20 cellular contexts compared by ENCODE assay signal in genomic region chr3:31230834-31231233, GRCh38.
DNase-seq lines count a peak whose midpoint lies in the region; ATAC-seq, FAIRE-seq and TF ChIP-seq lines count a peak whose summit lies in the region.
"Had no signal": no experiment of that assay in that cellular context is flagged by ENCODE, and none has a peak within 500 bp of the region (broad histone marks: within the 10 kb centered on the region; RNA-seq: fewer than 3 reads in every experiment).

No MANE protein-coding gene starts in this region.

- 93% methylated on average over 1 of the region's 1 CpG for WGBS in GM12878 (ENCODE audit: insufficient coverage, insufficient replicate concordance, low lambda C conversion rate, missing lambda C conversion rate)

- CTCF ChIA-PET in GM12878 (lab: Yijun Ruan, JAX): interaction anchor here (0.9 to 3.2 kb wide), 2 partner anchors 11 to 20 kb away, joined by 3 to 24 read pairs; no protein-coding TSS in a partner anchor

- in situ Hi-C loops in GM12878 (cut with MboI): no loop called here
- in situ Hi-C loops in GM13977 (cut with MboI; ENCODE audit: low pct_unique_long_range_greater_than_20kb, low sequenced_read_pairs, unreplicated experiment): no loop called here

- no peak for TF ChIP-seq RAD21 in GM12878 (IDR thresholded peaks at IDR 0.05; ENCODE audit: insufficient read depth, low read depth, low read length)

- H3K36me3 Mint-ChIP-seq in nephron progenitor cell (ENCODE audit: low read depth): no peaks in the 10 kb centered on the region

- no peaks in the 10 kb centered on the region for H3K9me3 Mint-ChIP-seq in nephron progenitor cell

- POLR2A ChIA-PET in GM12878 (lab: Charles Lee): interaction anchor here (1.9 to 11.3 kb wide), 3 partner anchors 10 to 17 kb away, joined by 12 to 109 read pairs (median 13); no protein-coding TSS in a partner anchor

- H3K4me3 ChIP-seq in BLaER1: no peak overlapping the region
- H3K4me3 ChIP-seq in DND-41 (ENCODE audit: low read depth in 1 of 2, low read length in 2 of 2): peak overlapping the region in 1 of 2 experiments; percentile 7; a peak in 1 of 4 replicates
- no peak overlapping the region for H3K4me3 ChIP-seq in GM12878
- H3K4me3 ChIP-seq in SJCRH30: no peak overlapping the region
- H3K4me3 ChIP-seq: adrenal gland, esophagus muscularis mucosa, GM23248, suprapubic skin had no signal

- H3K36me3 ChIP-seq in BLaER1 (no peaks in the 10 kb centered on the region), DND-41 (ENCODE audit: insufficient read depth, low read length) (no peaks in the 10 kb centered on the region), GM12878 (ENCODE audit: control insufficient read depth in 2 of 2, insufficient read depth in 2 of 2, low read length in 1 of 2) (no peaks in the 10 kb centered on the region; a peak in 1 of 4 replicates), SJCRH30 (no peaks in the 10 kb centered on the region)
- H3K36me3 ChIP-seq: adrenal gland, BE2C, esophagus muscularis mucosa, suprapubic skin had no signal

- TF ChIP-seq CTCF in DND-41 (IDR thresholded peaks at IDR 0.05; ENCODE audit: borderline replicate concordance, extremely low read depth, low read length, poor library complexity, severe bottlenecking) (no peak), GM12878 (IDR thresholded peaks at IDR 0.05 in 2 of 3, conservative IDR thresholded peaks at IDR 0.05 in 1 of 3; ENCODE audit: control insufficient read depth in 2 of 3, extremely low read depth in 1 of 3, insufficient read depth in 1 of 3, low read depth in 3 of 3, low read length in 3 of 3) (no peak), GM13977 (IDR thresholded peaks at IDR 0.05; ENCODE audit: extremely low read depth, insufficient read depth, missing control alignments) (no peak), nephron progenitor cell (IDR thresholded peaks at IDR 0.05) (no peak)

- TF ChIP-seq EP300 in GM12878 (IDR thresholded peaks at IDR 0.05; ENCODE audit: borderline replicate concordance in 1 of 2, control insufficient read depth in 1 of 2, low read depth in 2 of 2, low read length in 2 of 2): no peak

- peak overlapping the region; percentile 65 for H2AFZ ChIP-seq in DND-41 (ENCODE audit: low read depth, low read length)
- peak overlapping the region; percentile 66 for H2AFZ ChIP-seq in GM12878 (ENCODE audit: control insufficient read depth, low read depth, low read length)
- H2AFZ ChIP-seq: GM23248, parathyroid adenoma had no signal

- ATAC-seq in DND-41 (ENCODE audit: insufficient read depth, low read depth) (peak; percentile 6; the same call in 2 of the 3 replicates), GM12878 (no peak), GM21515 (IDR thresholded peaks at IDR 0.05; ENCODE audit: unreplicated experiment) (no peak)

- RAD21 ChIA-PET in GM12878 (lab: Charles Lee; ENCODE audit: unreplicated experiment): interaction anchor here (0.5 to 20.2 kb wide), 3 partner anchors 12 to 251 kb away, joined by 3 to 381 read pairs (median 4); no protein-coding TSS in a partner anchor

- no TSS peak for BruUV-seq in GM12878 (replicated peaks; lab: Mats Ljungman, UMichigan)

- no peak overlapping the region for H3K27ac Mint-ChIP-seq in nephron progenitor cell

- peaks cover 57% of the 10 kb centered on the region for H3K4me1 Mint-ChIP-seq in nephron progenitor cell

- H3K27me3 ChIP-seq in BLaER1 (no peaks in the 10 kb centered on the region), DND-41 (ENCODE audit: insufficient read depth, low read length, poor library complexity) (no peaks in the 10 kb centered on the region), GM12878 (replicated peaks in 1 of 2; ENCODE audit: control insufficient read depth in 2 of 2, insufficient read depth in 2 of 2, low read length in 1 of 2) (no peaks in the 10 kb centered on the region), SJCRH30 (no peaks in the 10 kb centered on the region)
- H3K27me3 ChIP-seq: adrenal gland, BE2C, suprapubic skin had no signal

- H3K9me3 ChIP-seq in BLaER1 (peaks cover 47% of the 10 kb centered on the region), DND-41 (ENCODE audit: insufficient read depth, low read length, severe bottlenecking) (no peaks in the 10 kb centered on the region), GM12878 (replicated peaks; ENCODE audit: control insufficient read depth, insufficient read depth, low read length) (peaks cover 6% of the 10 kb centered on the region; the same call in 2 of the 3 replicates), SJCRH30 (replicated peaks) (no peaks in the 10 kb centered on the region)
- H3K9me3 ChIP-seq: adrenal gland, BE2C, esophagus muscularis mucosa, suprapubic skin had no signal

- no peak overlapping the region for H3K4me3 Mint-ChIP-seq in nephron progenitor cell

- SMC1A ChIA-PET in GM12878 (lab: Charles Lee; ENCODE audit: uncharacterized antibody, unreplicated experiment): interaction anchor here (0.6 to 14.7 kb wide), 7 partner anchors 11 to 300 kb away, joined by 4 to 378 read pairs (median 18); partner anchors contain the start of gene STT3B

- TF ChIP-seq POLR2A in GM12878 (IDR thresholded peaks at IDR 0.05; ENCODE audit: low read depth, low read length): no peak

- H3K27ac ChIP-seq in BLaER1 (peak overlapping the region; percentile 74), DND-41 (ENCODE audit: low read length) (peak overlapping the region; percentile 100), GM12878 (ENCODE audit: control insufficient read depth, insufficient read depth) (peak overlapping the region; percentile 74), SJCRH30 (no peak overlapping the region)
- H3K27ac ChIP-seq: adrenal gland, esophagus muscularis mucosa, GM23248, parathyroid adenoma, suprapubic skin had no signal

- H3K9ac ChIP-seq in BLaER1: no peak overlapping the region; the same call in 1 of the 2 replicates
- peak overlapping the region; percentile 44 for H3K9ac ChIP-seq in DND-41 (ENCODE audit: low read depth, low read length)
- peak overlapping the region; percentile 6; the same call in 1 of the 2 replicates for H3K9ac ChIP-seq in GM12878 (ENCODE audit: control insufficient read depth, insufficient read depth, low read length)
- H3K9ac ChIP-seq: GM23248, parathyroid adenoma had no signal

- H3K4me1 ChIP-seq in BLaER1 (peaks cover 77% of the 10 kb centered on the region), DND-41 (ENCODE audit: insufficient read depth, low read length) (peaks cover 85% of the 10 kb centered on the region), GM12878 (ENCODE audit: control insufficient read depth, insufficient read depth, low read length) (peaks cover 51% of the 10 kb centered on the region), SJCRH30 (no peaks in the 10 kb centered on the region)
- H3K4me1 ChIP-seq: adrenal gland, BE2C, esophagus muscularis mucosa, parathyroid adenoma had no signal

- intact Hi-C loops in GM12878 (cut with micrococcal nuclease; ENCODE audit: unreplicated experiment): no loop called here

- H4K20me1 ChIP-seq in BLaER1: no peaks in the 10 kb centered on the region
- no peaks in the 10 kb centered on the region for H4K20me1 ChIP-seq in DND-41 (ENCODE audit: insufficient read depth, low read length)
- H4K20me1 ChIP-seq in GM12878 (ENCODE audit: control insufficient read depth, insufficient read depth): no peaks in the 10 kb centered on the region

- H3K79me2 ChIP-seq in DND-41 (ENCODE audit: insufficient read depth, low read length) (no peaks in the 10 kb centered on the region), GM12878 (ENCODE audit: control insufficient read depth, insufficient read depth, low read length) (no peaks in the 10 kb centered on the region; the same call in 1 of the 2 replicates)
- H3K79me2 ChIP-seq: parathyroid adenoma had no signal

- FAIRE-seq in GM12878 (lab: Jason Lieb, UNC): no peak
- FAIRE-seq: colon, TTC549 had no signal

- H3K4me2 ChIP-seq in BLaER1 (peak overlapping the region; percentile 91), DND-41 (ENCODE audit: insufficient read depth, low read length) (peak overlapping the region; percentile 53), GM12878 (ENCODE audit: control insufficient read depth, insufficient read depth) (no peak overlapping the region; the same call in 1 of the 2 replicates)

- peaks cover 10% of the 10 kb centered on the region for H3K27me3 Mint-ChIP-seq in nephron progenitor cell (ENCODE audit: low read depth, poor library complexity)

- DNase-seq in DND-41 (peak; percentile 47), HT1080 (ENCODE audit: low read depth) (peak; percentile 39), GM12878 (ENCODE audit: low read depth, low spot score) (no peak), SJCRH30 (no peak), GM13977 (ENCODE audit: low spot score) (no peak), nephron progenitor cell (no peak)
- DNase-seq: adrenal gland; BE2C; EL; GM23248; NCI-H1105; SHP77 treated with DMSO at 0.1 percent for 48 hours; stimulated activated CD4-positive, alpha-beta T cell treated with anti-CD3 and anti-CD28 coated beads, Interleukin-12 subunit alpha, Interleukin-12 subunit beta, amount 100 ng/mL, for 4 hours had no signal

TF ChIP-seq in GM12878, 131 proteins besides CTCF, POLR2A, EP300 and RAD21:
- TF ChIP-seq MTA2 (IDR thresholded peaks at IDR 0.05; ENCODE audit: low read depth): no peak
- TF ChIP-seq EED (IDR thresholded peaks at IDR 0.05; ENCODE audit: low read depth): 0 out of 2 replicates have a peak, but pooled peaks have one; percentile 3

Comparison
In these comparisons a context has a peak if more than half of its experiments do, and no peak if none do; other contexts are left out.
1. DNase-seq: peak in DND-41 (single experiment) and HT1080 (single experiment); none in GM12878 (single experiment), SJCRH30 (0 of 2), GM13977 (single experiment) and nephron progenitor cell (single experiment).